Comparison of ENCODE assay signal across 1 cellular context in genomic region chr9:21684831-21685362, GRCh38.
A peak's percentile ranks its signal among the peaks of the same experiment; 100 is the strongest.
TF ChIP-seq lines count a peak whose summit lies in the region.

No MANE protein-coding gene starts in this region.

TF ChIP-seq in HepG2, 621 proteins besides CTCF, POLR2A, EP300 and RAD21 (continued from another document):
- TF ChIP-seq ZHX1 (CRISPR knock-in tag; IDR thresholded peaks at IDR 0.05; ENCODE audit: low read depth) (no peak), JUND (CRISPR knock-in tag; IDR thresholded peaks at IDR 0.05) (0 out of 2 replicates have a peak, but pooled peaks have one; percentile 12), ELF3 (CRISPR knock-in tag; IDR thresholded peaks at IDR 0.05) (0 out of 2 replicates have a peak, but pooled peaks have one; percentile 38), FOSL2 (CRISPR knock-in tag; IDR thresholded peaks at IDR 0.05) (peak; percentile 94), TCF7 (IDR thresholded peaks at IDR 0.05; ENCODE audit: low read depth) (peak; percentile 60; the same call in 1 of the 2 replicates), FOXA1 (IDR thresholded peaks at IDR 0.05) (no peak), FOXA1 (CRISPR knock-in tag; IDR thresholded peaks at IDR 0.05) (0 out of 2 replicates have a peak, but pooled peaks have one; percentile 36), ETV5 (CRISPR knock-in tag; IDR thresholded peaks at IDR 0.05; ENCODE audit: borderline replicate concordance) (peak; percentile 19; the same call in 1 of the 2 replicates), FOXA3 (CRISPR knock-in tag; IDR thresholded peaks at IDR 0.05) (0 out of 2 replicates have a peak, but pooled peaks have one; percentile 9), ZNF652 (CRISPR knock-in tag; IDR thresholded peaks at IDR 0.05; ENCODE audit: borderline replicate concordance, low read depth) (peak; percentile 72; the same call in 1 of the 2 replicates), ZHX2 (IDR thresholded peaks at IDR 0.05; ENCODE audit: low read depth) (no peak), ZHX2 (CRISPR knock-in tag; IDR thresholded peaks at IDR 0.05; ENCODE audit: borderline replicate concordance) (no peak)
